ENCODE assay signal across 29 cellular contexts in the genomic region with DNA sequence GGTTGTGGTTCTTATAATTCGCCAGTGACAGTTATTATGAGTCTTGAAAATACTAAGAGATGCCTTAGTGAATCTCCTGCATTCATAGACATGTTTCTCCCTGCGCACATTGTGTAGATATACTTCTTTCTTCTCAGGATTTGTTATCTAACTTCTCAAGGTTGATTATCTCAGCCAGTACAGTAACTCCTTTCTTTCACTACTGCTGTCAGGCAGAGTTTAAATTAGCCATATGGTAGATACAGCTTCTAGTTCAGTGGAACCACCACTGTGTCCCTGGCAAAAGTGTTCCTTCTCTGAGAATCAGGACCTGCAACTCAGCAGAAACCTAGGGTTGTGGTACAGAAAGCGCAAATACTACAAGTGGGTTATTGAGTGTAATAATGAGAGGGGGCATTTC.
"Had no signal": no experiment of that assay in that cellular context is flagged by ENCODE, and none has a peak within 500 bp of the region (broad histone marks: within the 10 kb centered on the region; RNA-seq: fewer than 3 reads in every experiment).

No MANE protein-coding gene starts in this region.

- H3K4me1 Mint-ChIP-seq: stimulated activated effector memory CD8-positive, alpha-beta T cell treated with anti-CD3 and anti-CD28 coated beads, Interleukin-12 subunit alpha, Interleukin-12 subunit beta, amount 100 ng/mL, for 72 hours; stimulated activated memory B cell treated with anti-CD40 and anti-IgM and Interleukin-4, amounts not matched to agents 10 μg/mL and 1 μg/mL and 100 μg/mL, for 72 hours; stimulated activated naive B cell treated with anti-CD40 and anti-IgM and Interleukin-4, amounts not matched to agents 10 μg/mL and 1 μg/mL and 100 μg/mL, for 72 hours; stimulated activated naive CD8-positive, alpha-beta T cell treated with anti-CD3 and anti-CD28 coated beads, Interleukin-15, amount 100 ng/mL, for 72 hours had no signal

- H3K27me3 Mint-ChIP-seq: stimulated activated memory B cell treated with anti-CD40 and anti-IgM and Interleukin-4, amounts not matched to agents 10 μg/mL and 1 μg/mL and 100 μg/mL, for 72 hours; stimulated activated naive B cell treated with anti-CD40 and anti-IgM and Interleukin-4, amounts not matched to agents 10 μg/mL and 1 μg/mL and 100 μg/mL, for 72 hours; stimulated activated naive CD8-positive, alpha-beta T cell treated with anti-CD3 and anti-CD28 coated beads, Interleukin-15, amount 100 ng/mL, for 72 hours; stimulated activated naive CD8-positive, alpha-beta T cell treated with anti-CD3 and anti-CD28 coated beads, Interleukin-15, Interleukin-2, amounts not matched to agents 100 ng/mL and 50 ng/mL, for 24 hours had no signal

- DNase-seq: stimulated activated CD4-positive, alpha-beta T cell treated with anti-CD3 and anti-CD28 coated beads, Interleukin-2, amount 100 ng/mL, for 48 hours; stimulated activated CD4-positive, alpha-beta T cell treated with anti-CD3 and anti-CD28 coated beads, Interleukin-4, amount 100 ng/mL, for 1 hour; stimulated activated CD4-positive, alpha-beta T cell treated with anti-CD3 and anti-CD28 coated beads, Interleukin-4, amount 100 ng/mL, for 24 hours; stimulated activated CD4-positive, alpha-beta T cell treated with anti-CD3 and anti-CD28 coated beads, Interleukin-4, amount 100 ng/mL, for 4 hours; stimulated activated CD8-positive, alpha-beta memory T cell treated with anti-CD3 and anti-CD28 coated beads, Interleukin-4, amount 100 ng/mL, for 48 hours; stimulated activated naive B cell treated with anti-CD40 and anti-IgM and Interleukin-4, amounts not matched to agents 10 μg/mL and 1 μg/mL and 100 μg/mL, for 72 hours; stimulated activated naive CD4-positive, alpha-beta T cell; stimulated activated naive CD4-positive, alpha-beta T cell treated with Interleukin-2 at 50 U/mL for 16 hours; stimulated activated naive CD8-positive, alpha-beta T cell treated with anti-CD3 and anti-CD28 coated beads, Interleukin-15, amount 100 ng/mL, for 72 hours; stimulated activated naive CD8-positive, alpha-beta T cell treated with anti-CD3 and anti-CD28 coated beads, Interleukin-15, Interleukin-2, amounts not matched to agents 100 U/mL and 50 U/mL, for 24 hours; stomach; substantia nigra; testis; thyroid gland; tibial artery; transverse colon; trophoblast cell; upper lobe of left lung; upper lobe of right lung; uterus had no signal

- ATAC-seq: stimulated activated effector memory CD8-positive, alpha-beta T cell treated with anti-CD3 and anti-CD28 coated beads, Interleukin-12 subunit alpha, Interleukin-12 subunit beta, amount 100 ng/mL, for 72 hours; stimulated activated memory B cell treated with anti-CD40 and anti-IgM and Interleukin-4, amounts not matched to agents 10 μg/mL and 1 μg/mL and 100 μg/mL, for 72 hours; stimulated activated naive B cell treated with anti-CD40 and anti-IgM and Interleukin-4, amounts not matched to agents 10 μg/mL and 1 μg/mL and 100 μg/mL, for 72 hours; stimulated activated naive CD8-positive, alpha-beta T cell treated with anti-CD3 and anti-CD28 coated beads, Interleukin-15, amount 100 ng/mL, for 72 hours; stimulated activated naive CD8-positive, alpha-beta T cell treated with anti-CD3 and anti-CD28 coated beads, Interleukin-15, Interleukin-2, amounts not matched to agents 100 U/mL and 50 U/mL, for 24 hours; upper lobe of right lung had no signal

- H3K27ac Mint-ChIP-seq: stimulated activated effector memory CD8-positive, alpha-beta T cell treated with anti-CD3 and anti-CD28 coated beads, Interleukin-12 subunit alpha, Interleukin-12 subunit beta, amount 100 ng/mL, for 72 hours; stimulated activated memory B cell treated with anti-CD40 and anti-IgM and Interleukin-4, amounts not matched to agents 10 μg/mL and 1 μg/mL and 100 μg/mL, for 72 hours; stimulated activated naive B cell treated with anti-CD40 and anti-IgM and Interleukin-4, amounts not matched to agents 10 μg/mL and 1 μg/mL and 100 μg/mL, for 72 hours; stimulated activated naive CD8-positive, alpha-beta T cell treated with anti-CD3 and anti-CD28 coated beads, Interleukin-15, amount 100 ng/mL, for 72 hours; stimulated activated naive CD8-positive, alpha-beta T cell treated with anti-CD3 and anti-CD28 coated beads, Interleukin-15, Interleukin-2, amounts not matched to agents 100 ng/mL and 50 ng/mL, for 24 hours; type B pancreatic cell had no signal

- H3K9me3 ChIP-seq: stomach, suprapubic skin, testis, thoracic aorta, thyroid gland, tibial artery, tibial nerve, transverse colon, upper lobe of left lung, upper lobe of right lung, uterus, vagina had no signal

- H3K4me3 ChIP-seq: stomach, suprapubic skin, testis, thoracic aorta, thyroid gland, tibial artery, tibial nerve, transverse colon, upper lobe of left lung, upper lobe of right lung, uterus, vagina had no signal

- H3K27me3 ChIP-seq: stomach, suprapubic skin, testis, thyroid gland, tibial artery, tibial nerve, transverse colon, upper lobe of left lung, upper lobe of right lung, uterus, vagina had no signal

- H3K27ac ChIP-seq: stomach, suprapubic skin, testis, thoracic aorta, thyroid gland, tibial artery, tibial nerve, transverse colon, upper lobe of left lung, upper lobe of right lung, uterus, vagina had no signal

- H3K36me3 Mint-ChIP-seq: stimulated activated effector memory CD8-positive, alpha-beta T cell treated with anti-CD3 and anti-CD28 coated beads, Interleukin-12 subunit alpha, Interleukin-12 subunit beta, amount 100 ng/mL, for 72 hours; type B pancreatic cell had no signal

- H3K4me1 ChIP-seq: stomach, suprapubic skin, testis, thyroid gland, tibial artery, tibial nerve, transverse colon, upper lobe of left lung, upper lobe of right lung, uterus, vagina had no signal

- H3K36me3 ChIP-seq: stomach, suprapubic skin, thoracic aorta, thyroid gland, tibial artery, tibial nerve, transverse colon, upper lobe of left lung, upper lobe of right lung, uterus, vagina had no signal

- H3K4me3 Mint-ChIP-seq: stimulated activated effector memory CD8-positive, alpha-beta T cell treated with anti-CD3 and anti-CD28 coated beads, Interleukin-12 subunit alpha, Interleukin-12 subunit beta, amount 100 ng/mL, for 72 hours; stimulated activated memory B cell treated with anti-CD40 and anti-IgM and Interleukin-4, amounts not matched to agents 10 μg/mL and 1 μg/mL and 100 μg/mL, for 72 hours; stimulated activated naive B cell treated with anti-CD40 and anti-IgM and Interleukin-4, amounts not matched to agents 10 μg/mL and 1 μg/mL and 100 μg/mL, for 72 hours; stimulated activated naive CD8-positive, alpha-beta T cell treated with anti-CD3 and anti-CD28 coated beads, Interleukin-15, amount 100 ng/mL, for 72 hours; stimulated activated naive CD8-positive, alpha-beta T cell treated with anti-CD3 and anti-CD28 coated beads, Interleukin-15, Interleukin-2, amounts not matched to agents 100 ng/mL and 50 ng/mL, for 24 hours; type B pancreatic cell had no signal

- FAIRE-seq: urothelium cell line had no signal
